ENCODE assay signal across 8 cellular contexts in genomic region chr1:25337483-25338187, GRCh38. TPM values are rescaled to one million over a fixed set of nuclear protein-coding genes. Genes with fewer than 3 reads are reported as not detected.
A peak's percentile ranks its signal among the peaks of the same experiment; 100 is the strongest.
DNase-seq lines count a peak whose midpoint lies in the region; ATAC-seq and TF ChIP-seq lines count a peak whose summit lies in the region.
"Not testable (repeated sequence)": the region's sequence is repeated elsewhere in the genome, so short reads cannot be mapped to it uniquely, and the experiment has no call there.

No MANE protein-coding gene starts in this region.

- BruUV-seq in Caco-2 (replicated peaks; lab: Mats Ljungman, UMichigan): not testable (repeated sequence)

- peak overlapping the region; percentile 82 for H3K4me3 Mint-ChIP-seq in Caco-2 (ENCODE audit: unreplicated experiment)
- H3K4me3 Mint-ChIP-seq in activated naive CD4-positive, alpha-beta T cell treated with anti-CD3 and anti-CD28 coated beads, Interleukin-2, amount 10 ng/mL, durations not matched to agents 7 days and 5 days: peak overlapping the region; percentile 89

- H3K27ac ChIP-seq in SJCRH30: peak overlapping the region; percentile 66; the same call in 1 of the 2 replicates
- peak overlapping the region; percentile 92 to 99 (median 98) for H3K27ac ChIP-seq in esophagus squamous epithelium
- H3K27ac ChIP-seq in mucosa of rectum (ENCODE audit: low read depth in 2 of 2, low read length in 2 of 2): peak overlapping the region; percentile 97 to 98

- not testable (repeated sequence) for H3K9me3 Mint-ChIP-seq in Caco-2 (ENCODE audit: unreplicated experiment); activated naive CD4-positive, alpha-beta T cell treated with anti-CD3 and anti-CD28 coated beads, Interleukin-2, amount 10 ng/mL, durations not matched to agents 7 days and 5 days

- H3K27me3 Mint-ChIP-seq in Caco-2 (ENCODE audit: insufficient read depth, unreplicated experiment); activated naive CD4-positive, alpha-beta T cell treated with anti-CD3 and anti-CD28 coated beads, Interleukin-2, amount 10 ng/mL, durations not matched to agents 7 days and 5 days: not testable (repeated sequence)

- not testable (repeated sequence) for H3K9me3 ChIP-seq in Caco-2; SJCRH30 (replicated peaks); esophagus squamous epithelium; mucosa of rectum (ENCODE audit: control insufficient read depth in 2 of 2, low read length in 2 of 2)

- POLR2A ChIA-PET in Caco-2 (lab: Charles Lee): not testable (repeated sequence)

- TF ChIP-seq CTCF in Caco-2 (IDR thresholded peaks at IDR 0.05; ENCODE audit: insufficient read depth in 1 of 2, low read depth in 1 of 2, low read length in 1 of 2, severe bottlenecking in 1 of 2, unreplicated experiment in 1 of 2); esophagus squamous epithelium (IDR thresholded peaks at IDR 0.05): not testable (repeated sequence)

- not testable (repeated sequence) for H3K36me3 ChIP-seq in Caco-2 (ENCODE audit: control insufficient read depth, insufficient read depth, low read length); SJCRH30; esophagus squamous epithelium; mucosa of rectum (ENCODE audit: control insufficient read depth in 2 of 2, insufficient read depth in 2 of 2, low read length in 2 of 2)

- peak overlapping the region; percentile 55 for H3K27ac Mint-ChIP-seq in Caco-2 (ENCODE audit: unreplicated experiment)
- H3K27ac Mint-ChIP-seq in activated naive CD4-positive, alpha-beta T cell treated with anti-CD3 and anti-CD28 coated beads, Interleukin-2, amount 10 ng/mL, durations not matched to agents 7 days and 5 days: peak overlapping the region; percentile 92

- H3K4me3 ChIP-seq in Caco-2 (ENCODE audit: low read depth, low read length) (peak overlapping the region; percentile 40), SJCRH30 (peak overlapping the region; percentile 67), esophagus squamous epithelium (peak overlapping the region; percentile 71 to 98 (median 86)), mucosa of rectum (ENCODE audit: low read length in 2 of 2) (peak overlapping the region; percentile 79 to 92)

- TF ChIP-seq POLR2A in esophagus squamous epithelium (IDR thresholded peaks at IDR 0.05): not testable (repeated sequence)

- H3K4me1 ChIP-seq in Caco-2; mucosa of rectum (ENCODE audit: control insufficient read depth in 2 of 2, insufficient read depth in 2 of 2, low read length in 2 of 2): not testable (repeated sequence)
- H3K4me1 ChIP-seq in SJCRH30 (peaks cover 13% of the 10 kb centered on the region), esophagus squamous epithelium (peaks cover 7 to 46% (median 21%) of the 10 kb centered on the region in 3 donors)

- DNase-seq in Caco-2 (peak in 1 of 2 experiments; percentile 10), SJCRH30 (peak in 1 of 2 experiments; percentile 28)
- peak; percentile 39 for DNase-seq in activated naive CD4-positive, alpha-beta T cell treated with anti-CD3 and anti-CD28 coated beads, Interleukin-2, amount 10 ng/mL, durations not matched to agents 7 days and 5 days
- not testable (repeated sequence) for DNase-seq in esophagus squamous epithelium (lab: John Stamatoyannopoulos, UW)
- DNase-seq in stimulated activated CD8-positive, alpha-beta memory T cell treated with anti-CD3 and anti-CD28 coated beads, Interleukin-7, amount 100 ng/mL, for 4 hours (ENCODE audit: low read depth in 2 of 2): peak; percentile 12 to 25

- CTCF ChIA-PET in Caco-2 (lab: Charles Lee); activated naive CD4-positive, alpha-beta T cell treated with anti-CD3 and anti-CD28 coated beads, Interleukin-2, amount 10 ng/mL, durations not matched to agents 7 days and 5 days (lab: Charles Lee): not testable (repeated sequence)

- ATAC-seq in GM21381 (IDR thresholded peaks at IDR 0.05; ENCODE audit: unreplicated experiment): peak; percentile 38
- peak; percentile 36 for ATAC-seq in HG03135 (IDR thresholded peaks at IDR 0.05; ENCODE audit: unreplicated experiment)

- H3K9ac ChIP-seq in mucosa of rectum (ENCODE audit: low read depth in 1 of 2, low read length in 2 of 2): peak overlapping the region; percentile 65 to 95

- H3K27me3 ChIP-seq in Caco-2 (replicated peaks; ENCODE audit: control insufficient read depth, insufficient read depth, low read length); SJCRH30; esophagus squamous epithelium; mucosa of rectum (ENCODE audit: control insufficient read depth in 2 of 2, insufficient read depth in 2 of 2, low read length in 2 of 2): not testable (repeated sequence)

- intact Hi-C loops in Caco-2 (cut with micrococcal nuclease; ENCODE audit: unreplicated experiment); esophagus squamous epithelium (cut with DNase I): not testable (repeated sequence)

- WGBS in esophagus squamous epithelium, 2 donors: 4% methylated on average over 9 of the region's 39 CpGs; no CpG with 5 or more reads in 1 of the 2 donors

- peaks cover 16% of the 10 kb centered on the region for H3K36me3 Mint-ChIP-seq in Caco-2 (ENCODE audit: insufficient read depth, unreplicated experiment)
- H3K36me3 Mint-ChIP-seq in activated naive CD4-positive, alpha-beta T cell treated with anti-CD3 and anti-CD28 coated beads, Interleukin-2, amount 10 ng/mL, durations not matched to agents 7 days and 5 days: peaks cover 16% of the 10 kb centered on the region

- not testable (repeated sequence) for H3K4me1 Mint-ChIP-seq in Caco-2 (ENCODE audit: low read depth, unreplicated experiment)
- H3K4me1 Mint-ChIP-seq in activated naive CD4-positive, alpha-beta T cell treated with anti-CD3 and anti-CD28 coated beads, Interleukin-2, amount 10 ng/mL, durations not matched to agents 7 days and 5 days: peaks cover 31% of the 10 kb centered on the region

RNA-seq across cellular contexts. Expression of gene TMEM50A, which starts 0.5 kb away (rescaled TPM):
- total RNA-seq in Caco-2 (2022) (79.3 and 86.3 TPM in 2 replicates), esophagus squamous epithelium (10 to 100 TPM; 44.7 to 90.3 (median 65.8) TPM)
- 125 and 137 TPM in 2 replicates for total RNA-seq in SJCRH30 (2014; rRNA removed; shearing (Covaris generic))
